In genomic region chr7:118214833-118215182, GRCh38 we compare ENCODE assay signal across 8 cellular contexts. TPM values are rescaled to one million over a fixed set of nuclear protein-coding genes. Genes with fewer than 3 reads are reported as not detected.
A peak's percentile ranks its signal among the peaks of the same experiment; 100 is the strongest.
DNase-seq lines count a peak whose midpoint lies in the region; ATAC-seq and TF ChIP-seq lines count a peak whose summit lies in the region.

No MANE protein-coding gene starts in this region.

- H3K4ac ChIP-seq in H9 (ENCODE audit: low read depth, low read length), result no peak overlapping the region

- H3K79me1 ChIP-seq in H9 (ENCODE audit: insufficient read depth, low read depth, low read length, poor library complexity, severe bottlenecking), result no peaks in the 10 kb centered on the region

- no peak overlapping the region for H4K5ac ChIP-seq in H9 (ENCODE audit: insufficient read length, low read depth, low read length)

- ATAC-seq in gastroesophageal sphincter, result no peak
- ATAC-seq in HG03442 (IDR thresholded peaks at IDR 0.05; ENCODE audit: unreplicated experiment), result no peak

- TF ChIP-seq POLR2A in breast epithelium (IDR thresholded peaks at IDR 0.05) (no peak), gastroesophageal sphincter (IDR thresholded peaks at IDR 0.05) (no peak)

- intact Hi-C loops in breast epithelium (cut with DNase I; ENCODE audit: low total_unique reads), result no loop called here
- intact Hi-C loops in MCF 10A (cut with micrococcal nuclease), result no loop called here
- intact Hi-C loops in tibial artery (cut with DNase I; ENCODE audit: low total_unique reads), result no loop called here

- no peak overlapping the region for H3K18ac ChIP-seq in H9 (ENCODE audit: insufficient read length, low read depth, low read length)

- no peak overlapping the region for H3K14ac ChIP-seq in H9 (ENCODE audit: insufficient read depth, low read length)

- no peaks in the 10 kb centered on the region for H3K23me2 ChIP-seq in H9 (ENCODE audit: insufficient read length, low read depth, low read length, poor library complexity, severe bottlenecking)

- no peaks in the 10 kb centered on the region for H4K20me1 ChIP-seq in OCI-LY1 (ENCODE audit: insufficient read depth, low read length)
- H4K20me1 ChIP-seq in H9 (ENCODE audit: control insufficient read depth, insufficient read depth, insufficient read length), result no peaks in the 10 kb centered on the region

- H3K56ac ChIP-seq in H9 (ENCODE audit: insufficient read length, low read depth, low read length), result no peak overlapping the region

- WGBS in gastroesophageal sphincter (ENCODE audit: low coverage in 1 of 2), 2 donors, result 20 to 39% methylated on average over 3 of the region's 3 CpGs
- no CpG with 5 or more reads among the region's 3 CpGs for WGBS in H9 (ENCODE audit: extremely low coverage, insufficient read length, low lambda C conversion rate)

- no peaks in the 10 kb centered on the region for H3K9me3 ChIP-seq in breast epithelium
- H3K9me3 ChIP-seq in OCI-LY1 (ENCODE audit: low read length), result no peaks in the 10 kb centered on the region
- no peaks in the 10 kb centered on the region for H3K9me3 ChIP-seq in gastroesophageal sphincter
- no peaks in the 10 kb centered on the region for H3K9me3 ChIP-seq in tibial artery
- H3K9me3 ChIP-seq in H9 (ENCODE audit: control insufficient read depth, low read depth, low read length), result no peaks in the 10 kb centered on the region

- H3F3A ChIP-seq in OCI-LY1 (ENCODE audit: insufficient read depth, low read length), result no peaks in the 10 kb centered on the region

- no peak overlapping the region for H3K27ac ChIP-seq in breast epithelium
- no peak overlapping the region for H3K27ac ChIP-seq in OCI-LY1 (ENCODE audit: low read depth, low read length, poor library complexity, severe bottlenecking)
- H3K27ac ChIP-seq in gastroesophageal sphincter, result peak overlapping the region in 3 of 4 donors; percentile 61 to 70 (median 69)
- peak overlapping the region; percentile 61 to 67 for H3K27ac ChIP-seq in tibial artery
- no peak overlapping the region for H3K27ac ChIP-seq in H9 (ENCODE audit: insufficient read length, low read depth, low read length)

- no peak overlapping the region for H3K23ac ChIP-seq in H9 (ENCODE audit: insufficient read length, low read depth, low read length)

- no peaks in the 10 kb centered on the region for H3K9me2 ChIP-seq in OCI-LY1 (ENCODE audit: low read depth, low read length)

- no peaks in the 10 kb centered on the region for H3K4me1 ChIP-seq in breast epithelium
- peaks cover 16% of the 10 kb centered on the region for H3K4me1 ChIP-seq in OCI-LY1 (ENCODE audit: insufficient read depth, low read length, severe bottlenecking)
- H3K4me1 ChIP-seq in gastroesophageal sphincter, result peaks cover 0 to 7% (median 0%) of the 10 kb centered on the region in 3 donors
- H3K4me1 ChIP-seq in tibial artery, result peaks cover 0 to 9% (median 0%) of the 10 kb centered on the region in 4 donors
- H3K4me1 ChIP-seq in H9 (ENCODE audit: insufficient read depth, low read length), result no peaks in the 10 kb centered on the region

- H3T11ph ChIP-seq in H9 (ENCODE audit: low read length), result no peak overlapping the region

- H3K36me3 ChIP-seq in breast epithelium (no peaks in the 10 kb centered on the region), OCI-LY1 (ENCODE audit: insufficient read depth, low read length) (no peaks in the 10 kb centered on the region), gastroesophageal sphincter (no peaks in the 10 kb centered on the region), tibial artery (no peaks in the 10 kb centered on the region)

- CTCF ChIA-PET in MCF 10A (lab: Yijun Ruan, JAX), result no interaction called here

- H3K27ac Mint-ChIP-seq in MCF 10A (ENCODE audit: low read depth, unreplicated experiment) (no peak overlapping the region), H9 (no peak overlapping the region)

- no peak overlapping the region for H2BK15ac ChIP-seq in H9 (ENCODE audit: low read depth, low read length)

- no peak overlapping the region for H4K8ac ChIP-seq in H9 (replicated peaks; ENCODE audit: insufficient read length, low read depth, low read length)

- no peak overlapping the region for H2BK5ac ChIP-seq in H9 (ENCODE audit: insufficient read length, low read length)

- no peak for TF ChIP-seq EP300 in gastroesophageal sphincter (IDR thresholded peaks at IDR 0.05)

- H3K4me2 ChIP-seq in OCI-LY1 (ENCODE audit: low read length), result peak overlapping the region; percentile 81
- H3K4me2 ChIP-seq in H9 (ENCODE audit: insufficient read depth, insufficient read length, low read length), result no peak overlapping the region

- H3K27me3 ChIP-seq in breast epithelium (no peaks in the 10 kb centered on the region), OCI-LY1 (ENCODE audit: insufficient read depth, low read length) (no peaks in the 10 kb centered on the region), gastroesophageal sphincter (no peaks in the 10 kb centered on the region), tibial artery (no peaks in the 10 kb centered on the region), H9 (ENCODE audit: insufficient read depth, low read length) (no peaks in the 10 kb centered on the region)

- H3K36me3 Mint-ChIP-seq in MCF 10A (ENCODE audit: insufficient read depth, unreplicated experiment), result no peaks in the 10 kb centered on the region
- no peaks in the 10 kb centered on the region for H3K36me3 Mint-ChIP-seq in H9 (ENCODE audit: insufficient read depth in 1 of 3, low read depth in 3 of 3)

- H2BK20ac ChIP-seq in H9 (ENCODE audit: low read depth, low read length, poor library complexity, severe bottlenecking), result no peak overlapping the region

- H2AK5ac ChIP-seq in H9 (ENCODE audit: insufficient read length, low read length), result no peak overlapping the region

- peaks cover 39% of the 10 kb centered on the region for H3K27me3 Mint-ChIP-seq in MCF 10A (ENCODE audit: insufficient read depth, unreplicated experiment)
- H3K27me3 Mint-ChIP-seq in H9 (ENCODE audit: low read depth), result no peaks in the 10 kb centered on the region

- BruUV-seq in MCF 10A (replicated peaks; lab: Mats Ljungman, UMichigan), result no TSS peak

- H3K4me3 Mint-ChIP-seq in MCF 10A (ENCODE audit: unreplicated experiment) (no peak overlapping the region), H9 (no peak overlapping the region)

- POLR2A ChIA-PET in MCF 10A (lab: Yijun Ruan, JAX), result no interaction called here

- no peak overlapping the region for H2BK12ac ChIP-seq in H9 (ENCODE audit: insufficient read length, low read depth, low read length)

- H3K9me3 Mint-ChIP-seq in MCF 10A (ENCODE audit: unreplicated experiment) (no peaks in the 10 kb centered on the region), H9 (no peaks in the 10 kb centered on the region)

- H3K4me3 ChIP-seq in breast epithelium (peak overlapping the region; percentile 53 to 63 (median 58)), OCI-LY1 (ENCODE audit: low read depth, low read length, poor library complexity, severe bottlenecking) (peak overlapping the region; percentile 62), gastroesophageal sphincter (peak overlapping the region; percentile 55 to 64), tibial artery (peak overlapping the region; percentile 51 to 66)

- no peaks in the 10 kb centered on the region for H3K79me2 ChIP-seq in OCI-LY1 (ENCODE audit: insufficient read depth, low read length)
- no peaks in the 10 kb centered on the region for H3K79me2 ChIP-seq in H9 (ENCODE audit: insufficient read depth, low read length)

- no peak overlapping the region for H2BK120ac ChIP-seq in H9 (ENCODE audit: low read depth, low read length, poor library complexity, severe bottlenecking)

- H3K4me1 Mint-ChIP-seq in MCF 10A (ENCODE audit: insufficient read depth, unreplicated experiment), result no peaks in the 10 kb centered on the region
- H3K4me1 Mint-ChIP-seq in H9, result no peaks in the 10 kb centered on the region

- DNase-seq in breast epithelium (ENCODE audit: low spot score in 2 of 2) (no peak), MCF 10A (ENCODE audit: unreplicated experiment) (no peak), tibial artery (no peak), H9 (no peak), SHP77 treated with DMSO at 0.1 percent for 48 hours (lab: John Stamatoyannopoulos, UW) (no peak)

- no peak for TF ChIP-seq CTCF in breast epithelium (IDR thresholded peaks at IDR 0.05)
- TF ChIP-seq CTCF in MCF 10A (IDR thresholded peaks at IDR 0.05; ENCODE audit: unreplicated experiment), result no peak
- no peak for TF ChIP-seq CTCF in OCI-LY1 (IDR thresholded peaks at IDR 0.05; ENCODE audit: low read length)
- TF ChIP-seq CTCF in gastroesophageal sphincter (IDR thresholded peaks at IDR 0.05), result no peak
- TF ChIP-seq CTCF in tibial artery (IDR thresholded peaks at IDR 0.05), result no peak
- TF ChIP-seq CTCF in H9 (conservative IDR thresholded peaks at IDR 0.05), result no peak

- H2AFZ ChIP-seq in OCI-LY1 (ENCODE audit: low read length), result peak overlapping the region; percentile 95
- no peak overlapping the region for H2AFZ ChIP-seq in H9 (ENCODE audit: low read length)

- H3K9ac ChIP-seq in OCI-LY1 (ENCODE audit: low read length) (peak overlapping the region; percentile 63), H9 (ENCODE audit: extremely low read depth, insufficient read length, low read length) (no peak overlapping the region)

- H4K91ac ChIP-seq in H9 (ENCODE audit: insufficient read length, low read depth, low read length), result no peak overlapping the region

RNA-seq across cellular contexts. Expression of gene ANKRD7, which starts 9.7 kb away (rescaled TPM):
- total RNA-seq in breast epithelium (under 1 TPM in 2 of 3 donors, not detected in 1; 0.32 to 0.73 TPM), MCF 10A (2022) (not detected in 2 replicates), gastroesophageal sphincter (1 to 10 TPM in 3 of 4 donors, not detected in 1; 1.5 to 3.0 (median 2.9) TPM), H9 (2021) (not detected in 2 replicates)

RNA-seq across cellular contexts. Expression of gene LSM8, which starts 30.8 kb away (rescaled TPM):
- 10 to 100 TPM; 34.7 to 52.3 (median 49.9) TPM for total RNA-seq in breast epithelium
- total RNA-seq in MCF 10A (2022), result 48.2 and 56.5 TPM in 2 replicates
- total RNA-seq in gastroesophageal sphincter, result 10 to 100 TPM; 18.6 to 38.6 (median 28.9) TPM
- 51.8 and 52.5 TPM in 2 replicates for total RNA-seq in H9 (2021)

Comparison
In these comparisons a context has a peak if more than half of its experiments do, and no peak if none do; other contexts are left out.
1. H3K27ac ChIP-seq: peak in gastroesophageal sphincter (3 of 4) and tibial artery (2 of 2); none in breast epithelium (0 of 2), OCI-LY1 (single experiment) and H9 (single experiment).
2. Peak in every context shown above with its lines, with median percentiles within 50 percentile points of each other: H3K4me3 ChIP-seq.